In the genomic region with DNA sequence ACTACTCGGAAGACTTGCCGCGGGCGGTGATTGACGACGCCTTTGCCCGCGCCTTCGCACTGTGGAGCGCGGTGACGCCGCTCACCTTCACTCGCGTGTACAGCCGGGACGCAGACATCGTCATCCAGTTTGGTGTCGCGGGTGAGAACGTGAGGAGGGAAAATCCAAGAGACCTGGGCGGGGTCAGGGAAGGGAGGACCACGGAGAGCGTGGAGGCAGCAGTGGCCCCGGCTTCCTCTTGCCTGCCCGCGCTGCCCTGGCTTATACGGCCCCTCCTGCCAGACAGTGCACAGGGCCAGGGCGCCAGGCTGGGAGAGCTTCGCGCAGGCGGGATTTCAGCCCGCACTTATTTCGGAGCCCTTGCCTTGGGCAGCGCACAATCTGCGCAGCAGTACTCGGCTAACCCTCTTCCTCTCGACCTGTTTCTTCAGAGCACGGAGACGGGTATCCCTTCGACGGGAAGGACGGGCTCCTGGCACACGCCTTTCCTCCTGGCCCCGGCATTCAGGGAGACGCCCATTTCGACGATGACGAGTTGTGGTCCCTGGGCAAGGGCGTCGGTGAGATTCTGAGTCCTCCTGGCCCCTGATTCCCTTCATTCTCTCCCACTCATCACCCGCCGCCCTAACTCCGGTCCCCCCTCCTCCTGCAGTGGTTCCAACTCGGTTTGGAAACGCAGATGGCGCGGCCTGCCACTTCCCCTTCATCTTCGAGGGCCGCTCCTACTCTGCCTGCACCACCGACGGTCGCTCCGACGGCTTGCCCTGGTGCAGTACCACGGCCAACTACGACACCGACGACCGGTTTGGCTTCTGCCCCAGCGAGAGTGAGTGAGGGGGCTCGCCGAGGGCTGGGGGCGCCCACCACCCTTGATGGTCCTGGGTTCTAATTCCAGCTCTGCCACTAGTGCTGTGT, we compare ENCODE assay signal across 1 cellular context.
TF ChIP-seq lines count a peak whose summit lies in the region.

No MANE protein-coding gene starts in this region.

TF ChIP-seq in SK-N-SH, 30 proteins besides CTCF, POLR2A, EP300 and RAD21 (continued from another document):
- TF ChIP-seq NFIC (IDR thresholded peaks at IDR 0.05; ENCODE audit: borderline replicate concordance) (no peak), FOXM1 (IDR thresholded peaks at IDR 0.05; ENCODE audit: low read depth) (no peak), YY1 (IDR thresholded peaks at IDR 0.05; ENCODE audit: low read depth) (no peak), SMC3 (IDR thresholded peaks at IDR 0.05; ENCODE audit: low read depth, low read length) (no peak), MEF2A (IDR thresholded peaks at IDR 0.05; ENCODE audit: borderline replicate concordance, low read depth) (no peak), TCF12 (IDR thresholded peaks at IDR 0.05) (no peak), POLR2AphosphoS5 (IDR thresholded peaks at IDR 0.05; ENCODE audit: low read depth, low read length) (no peak), JUND (IDR thresholded peaks at IDR 0.05) (no peak), SIN3A (IDR thresholded peaks at IDR 0.05; ENCODE audit: borderline replicate concordance, low read depth, low read length) (no peak)
- TF ChIP-seq, protein P1, sequence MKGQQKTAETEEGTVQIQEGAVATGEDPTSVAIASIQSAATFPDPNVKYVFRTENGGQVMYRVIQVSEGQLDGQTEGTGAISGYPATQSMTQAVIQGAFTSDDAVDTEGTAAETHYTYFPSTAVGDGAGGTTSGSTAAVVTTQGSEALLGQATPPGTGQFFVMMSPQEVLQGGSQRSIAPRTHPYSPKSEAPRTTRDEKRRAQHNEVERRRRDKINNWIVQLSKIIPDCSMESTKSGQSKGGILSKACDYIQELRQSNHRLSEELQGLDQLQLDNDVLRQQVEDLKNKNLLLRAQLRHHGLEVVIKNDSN (IDR thresholded peaks at IDR 0.05; ENCODE audit: borderline replicate concordance, low read depth) = no peak
- TF ChIP-seq, protein P2, sequence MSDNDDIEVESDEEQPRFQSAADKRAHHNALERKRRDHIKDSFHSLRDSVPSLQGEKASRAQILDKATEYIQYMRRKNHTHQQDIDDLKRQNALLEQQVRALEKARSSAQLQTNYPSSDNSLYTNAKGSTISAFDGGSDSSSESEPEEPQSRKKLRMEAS (IDR thresholded peaks at IDR 0.05; ENCODE audit: low read depth) = no peak
- TF ChIP-seq, protein P3, sequence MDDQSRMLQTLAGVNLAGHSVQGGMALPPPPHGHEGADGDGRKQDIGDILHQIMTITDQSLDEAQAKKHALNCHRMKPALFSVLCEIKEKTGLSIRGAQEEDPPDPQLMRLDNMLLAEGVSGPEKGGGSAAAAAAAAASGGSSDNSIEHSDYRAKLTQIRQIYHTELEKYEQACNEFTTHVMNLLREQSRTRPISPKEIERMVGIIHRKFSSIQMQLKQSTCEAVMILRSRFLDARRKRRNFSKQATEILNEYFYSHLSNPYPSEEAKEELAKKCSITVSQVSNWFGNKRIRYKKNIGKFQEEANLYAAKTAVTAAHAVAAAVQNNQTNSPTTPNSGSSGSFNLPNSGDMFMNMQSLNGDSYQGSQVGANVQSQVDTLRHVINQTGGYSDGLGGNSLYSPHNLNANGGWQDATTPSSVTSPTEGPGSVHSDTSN (IDR thresholded peaks at IDR 0.05) = no peak
- TF ChIP-seq, protein P4, sequence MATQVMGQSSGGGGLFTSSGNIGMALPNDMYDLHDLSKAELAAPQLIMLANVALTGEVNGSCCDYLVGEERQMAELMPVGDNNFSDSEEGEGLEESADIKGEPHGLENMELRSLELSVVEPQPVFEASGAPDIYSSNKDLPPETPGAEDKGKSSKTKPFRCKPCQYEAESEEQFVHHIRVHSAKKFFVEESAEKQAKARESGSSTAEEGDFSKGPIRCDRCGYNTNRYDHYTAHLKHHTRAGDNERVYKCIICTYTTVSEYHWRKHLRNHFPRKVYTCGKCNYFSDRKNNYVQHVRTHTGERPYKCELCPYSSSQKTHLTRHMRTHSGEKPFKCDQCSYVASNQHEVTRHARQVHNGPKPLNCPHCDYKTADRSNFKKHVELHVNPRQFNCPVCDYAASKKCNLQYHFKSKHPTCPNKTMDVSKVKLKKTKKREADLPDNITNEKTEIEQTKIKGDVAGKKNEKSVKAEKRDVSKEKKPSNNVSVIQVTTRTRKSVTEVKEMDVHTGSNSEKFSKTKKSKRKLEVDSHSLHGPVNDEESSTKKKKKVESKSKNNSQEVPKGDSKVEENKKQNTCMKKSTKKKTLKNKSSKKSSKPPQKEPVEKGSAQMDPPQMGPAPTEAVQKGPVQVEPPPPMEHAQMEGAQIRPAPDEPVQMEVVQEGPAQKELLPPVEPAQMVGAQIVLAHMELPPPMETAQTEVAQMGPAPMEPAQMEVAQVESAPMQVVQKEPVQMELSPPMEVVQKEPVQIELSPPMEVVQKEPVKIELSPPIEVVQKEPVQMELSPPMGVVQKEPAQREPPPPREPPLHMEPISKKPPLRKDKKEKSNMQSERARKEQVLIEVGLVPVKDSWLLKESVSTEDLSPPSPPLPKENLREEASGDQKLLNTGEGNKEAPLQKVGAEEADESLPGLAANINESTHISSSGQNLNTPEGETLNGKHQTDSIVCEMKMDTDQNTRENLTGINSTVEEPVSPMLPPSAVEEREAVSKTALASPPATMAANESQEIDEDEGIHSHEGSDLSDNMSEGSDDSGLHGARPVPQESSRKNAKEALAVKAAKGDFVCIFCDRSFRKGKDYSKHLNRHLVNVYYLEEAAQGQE (IDR thresholded peaks at IDR 0.05; ENCODE audit: low read depth, low read length) = no peak
